10 cellular contexts compared by ENCODE assay signal in genomic region chr4:77072195-77072753, GRCh38. TPM values are rescaled to one million over a fixed set of nuclear protein-coding genes. Genes with fewer than 3 reads are reported as not detected.
A peak's percentile ranks its signal among the peaks of the same experiment; 100 is the strongest.
DNase-seq lines count a peak whose midpoint lies in the region; ATAC-seq, FAIRE-seq and TF ChIP-seq lines count a peak whose summit lies in the region.
"Had no signal": no experiment of that assay in that cellular context is flagged by ENCODE, and none has a peak within 500 bp of the region (broad histone marks: within the 10 kb centered on the region; RNA-seq: fewer than 3 reads in every experiment).

No MANE protein-coding gene starts in this region.

- H3K27me3 ChIP-seq in CD4-positive, alpha-beta T cell (ENCODE audit: control insufficient read depth, insufficient read depth, low read length), result no peaks in the 10 kb centered on the region
- no peaks in the 10 kb centered on the region for H3K27me3 ChIP-seq in adipocyte (replicated peaks; ENCODE audit: control insufficient read depth, insufficient read depth, low read length)
- H3K27me3 ChIP-seq in mesenchymal stem cell (ENCODE audit: control insufficient read depth in 1 of 2, insufficient read depth in 1 of 2, low read length in 2 of 2), result no peaks in the 10 kb centered on the region
- H3K27me3 ChIP-seq: SJSA1 had no signal

- H3K4me1 ChIP-seq in adipocyte (ENCODE audit: control insufficient read depth, insufficient read depth, low read length) (peaks cover 38% of the 10 kb centered on the region), mesenchymal stem cell (ENCODE audit: control insufficient read depth, insufficient read depth, low read depth, low read length) (peaks cover 1% of the 10 kb centered on the region)

- H2AK5ac ChIP-seq in mesenchymal stem cell (ENCODE audit: low read length, severe bottlenecking), result no peak overlapping the region

- TF ChIP-seq CTCF in CD4-positive, alpha-beta T cell (IDR thresholded peaks at IDR 0.05), result no peak

- H3K36me3 Mint-ChIP-seq in CD4-positive, alpha-beta T cell (ENCODE audit: low read depth), result peaks cover 44% of the 10 kb centered on the region
- H3K36me3 Mint-ChIP-seq in activated T-helper 17 cell treated with anti-CD3 and anti-CD28 coated beads, Interleukin-2, amount 50 U/mL, for 72 hours (ENCODE audit: low read depth), result peaks cover 52% of the 10 kb centered on the region

- no peak overlapping the region for H3K14ac ChIP-seq in mesenchymal stem cell (ENCODE audit: low read length in 2 of 2)

- CTCF ChIA-PET in CD4-positive, alpha-beta T cell (lab: Charles Lee), result interaction anchor here (0.7 to 3.5 kb wide), 4 partner anchors 16 to 131 kb away, joined by 3 to 10 read pairs (median 4); no protein-coding TSS in a partner anchor

- POLR2A ChIA-PET in CD4-positive, alpha-beta T cell (lab: Charles Lee), result interaction anchor here (1.2 to 6.9 kb wide), 3 partner anchors 28 to 131 kb away, joined by 3 to 76 read pairs (median 7); partner anchors contain the start of gene CCNG2

- WGBS in mesenchymal stem cell, result 100% methylated on average over 2 of the region's 5 CpGs

- H3K4me3 Mint-ChIP-seq in CD4-positive, alpha-beta T cell, result peak overlapping the region; percentile 57
- no peak overlapping the region for H3K4me3 Mint-ChIP-seq in activated T-helper 17 cell treated with anti-CD3 and anti-CD28 coated beads, Interleukin-2, amount 50 U/mL, for 72 hours

- ATAC-seq in CD4-positive, alpha-beta T cell (ENCODE audit: poor library complexity), result peak; percentile 47
- no peak for ATAC-seq in activated T-helper 17 cell treated with anti-CD3 and anti-CD28 coated beads, Interleukin-2, amount 50 U/mL, for 72 hours (replicated peaks)
- ATAC-seq in HG03469 (IDR thresholded peaks at IDR 0.05; ENCODE audit: unreplicated experiment), result no peak

- H4K8ac ChIP-seq in mesenchymal stem cell (ENCODE audit: low read length), result no peak overlapping the region

- no peak overlapping the region for H2BK120ac ChIP-seq in mesenchymal stem cell (ENCODE audit: low read depth, low read length)

- H3K27ac Mint-ChIP-seq in CD4-positive, alpha-beta T cell, result no peak overlapping the region
- H3K27ac Mint-ChIP-seq in activated T-helper 17 cell treated with anti-CD3 and anti-CD28 coated beads, Interleukin-2, amount 50 U/mL, for 72 hours, result no peak overlapping the region

- no peak for FAIRE-seq in GM19239 (lab: Jason Lieb, UNC)
- FAIRE-seq: colon had no signal

- peaks cover 4% of the 10 kb centered on the region for H3K79me1 ChIP-seq in mesenchymal stem cell (replicated peaks; ENCODE audit: low read length, poor library complexity, severe bottlenecking)

- peaks cover 33% of the 10 kb centered on the region for H3K4me1 Mint-ChIP-seq in CD4-positive, alpha-beta T cell (ENCODE audit: low read depth)
- H3K4me1 Mint-ChIP-seq in activated T-helper 17 cell treated with anti-CD3 and anti-CD28 coated beads, Interleukin-2, amount 50 U/mL, for 72 hours, result peaks cover 28% of the 10 kb centered on the region

- no peaks in the 10 kb centered on the region for H3K27me3 Mint-ChIP-seq in CD4-positive, alpha-beta T cell
- no peaks in the 10 kb centered on the region for H3K27me3 Mint-ChIP-seq in activated T-helper 17 cell treated with anti-CD3 and anti-CD28 coated beads, Interleukin-2, amount 50 U/mL, for 72 hours

- H2BK12ac ChIP-seq in mesenchymal stem cell (ENCODE audit: low read length in 2 of 2), result no peak overlapping the region

- H3K27ac ChIP-seq in CD4-positive, alpha-beta T cell (ENCODE audit: low read depth, low read length), result peak overlapping the region; percentile 99
- H3K27ac ChIP-seq in mesenchymal stem cell (ENCODE audit: low read length, poor library complexity, severe bottlenecking), result no peak overlapping the region
- H3K27ac ChIP-seq: SJSA1 had no signal

- no peak overlapping the region for H2BK15ac ChIP-seq in mesenchymal stem cell (ENCODE audit: low read depth, poor library complexity, severe bottlenecking)

- H4K91ac ChIP-seq in mesenchymal stem cell (ENCODE audit: low read length), result no peak overlapping the region

- no peak overlapping the region for H2AFZ ChIP-seq in mesenchymal stem cell (ENCODE audit: low read depth, low read length)

- H3K18ac ChIP-seq in mesenchymal stem cell (ENCODE audit: low read depth in 1 of 2, low read length in 2 of 2), result no peak overlapping the region

- no peak overlapping the region for H2BK5ac ChIP-seq in mesenchymal stem cell (ENCODE audit: low read depth, low read length, poor library complexity, severe bottlenecking)

- no peaks in the 10 kb centered on the region for H3K9me3 ChIP-seq in CD4-positive, alpha-beta T cell (ENCODE audit: control insufficient read depth, low read length)
- H3K9me3 ChIP-seq in adipocyte (ENCODE audit: control insufficient read depth, low read length) (no peaks in the 10 kb centered on the region), mesenchymal stem cell (ENCODE audit: control insufficient read depth, low read length) (no peaks in the 10 kb centered on the region)
- H3K9me3 ChIP-seq: SJSA1 had no signal

- no peaks in the 10 kb centered on the region for H3K36me3 ChIP-seq in adipocyte (ENCODE audit: control insufficient read depth, insufficient read depth, low read length, severe bottlenecking)
- no peaks in the 10 kb centered on the region for H3K36me3 ChIP-seq in mesenchymal stem cell (ENCODE audit: control insufficient read depth in 1 of 2, insufficient read depth in 2 of 2, low read depth in 1 of 2, low read length in 2 of 2)

- no peak overlapping the region for H3K4ac ChIP-seq in mesenchymal stem cell (ENCODE audit: low read depth in 1 of 2, low read length in 2 of 2)

- H3K9ac ChIP-seq in adipocyte (ENCODE audit: low read length), result no peak overlapping the region
- peak overlapping the region; percentile 88 for H3K9ac ChIP-seq in mesenchymal stem cell (ENCODE audit: low read length)

- peak overlapping the region; percentile 92 for H3K4me3 ChIP-seq in adipocyte (ENCODE audit: low read length)
- peak overlapping the region in 1 of 2 experiments; percentile 85 for H3K4me3 ChIP-seq in mesenchymal stem cell (ENCODE audit: insufficient read depth in 1 of 2, low read depth in 1 of 2, low read length in 2 of 2)
- H3K4me3 ChIP-seq: SJSA1 had no signal

- H3K9me3 Mint-ChIP-seq in CD4-positive, alpha-beta T cell, result no peaks in the 10 kb centered on the region
- no peaks in the 10 kb centered on the region for H3K9me3 Mint-ChIP-seq in activated T-helper 17 cell treated with anti-CD3 and anti-CD28 coated beads, Interleukin-2, amount 50 U/mL, for 72 hours

- no peak overlapping the region for H3K23ac ChIP-seq in mesenchymal stem cell (ENCODE audit: low read length in 2 of 2)

- intact Hi-C loops in CD4-positive, alpha-beta T cell (cut with DNase I, micrococcal nuclease), result loop anchor here in 1 of 2 experiments (5.0 to 10.0 kb wide), 2 partner anchors 857 to 1705 kb away; partner anchors contain the start of genes BMP2K and SCARB2

- no peak overlapping the region for H3K4me2 ChIP-seq in mesenchymal stem cell (ENCODE audit: low read length, poor library complexity, severe bottlenecking)

- peak in 4 of 10 experiments; percentile 14 to 67 (median 32) for DNase-seq in CD4-positive, alpha-beta T cell
- DNase-seq in HT-29 (ENCODE audit: low spot score) (peak; percentile 23), adipocyte (ENCODE audit: low read depth) (no peak), mesenchymal stem cell (no peak), DMS79 (lab: John Stamatoyannopoulos, UW) (no peak), GM19239 (ENCODE audit: insufficient read length, low spot score) (no peak)

RNA-seq across cellular contexts. Expression of gene CCNI, which starts 3.5 kb away (rescaled TPM):
- 100 to 1,000 TPM; 385 to 418 TPM for total RNA-seq in CD4-positive, alpha-beta T cell
- total RNA-seq in HT-29 (2014; rRNA removed; shearing (Covaris generic)), result 92.6 and 116 TPM in 2 replicates
- polyA plus RNA-seq in mesenchymal stem cell (2013, experiment 1 of 2), result 206 TPM
- 214 TPM for polyA plus RNA-seq in mesenchymal stem cell (2013, experiment 2 of 2)
- 100 to 1,000 TPM; 182 to 306 TPM for total RNA-seq in activated T-helper 17 cell treated with anti-CD3 and anti-CD28 coated beads, Interleukin-2, amount 50 U/mL, for 72 hours
